ENCODE assay signal across 18 cellular contexts in genomic region chr2:143503280-143503679, GRCh38.
A peak's percentile ranks its signal among the peaks of the same experiment; 100 is the strongest.
DNase-seq lines count a peak whose midpoint lies in the region; ATAC-seq and TF ChIP-seq lines count a peak whose summit lies in the region.
"Had no signal": no experiment of that assay in that cellular context is flagged by ENCODE, and none has a peak within 500 bp of the region (broad histone marks: within the 10 kb centered on the region; RNA-seq: fewer than 3 reads in every experiment).

No MANE protein-coding gene starts in this region.

- no peak for DNase-seq in right cardiac atrium
- no peak for DNase-seq in cardiac septum (ENCODE audit: low spot score)
- peak; percentile 17 for DNase-seq in adipocyte (ENCODE audit: low read depth)
- DNase-seq in NCI-H2227 treated with DMSO at 0.1 percent for 48 hours (lab: John Stamatoyannopoulos, UW), result no peak
- no peak for DNase-seq in GM19240 (ENCODE audit: insufficient read length, low spot score)
- DNase-seq: Calu3; CD8-positive, alpha-beta T cell; DMS153; GOT3; KG1; NCI-H1105 treated with DMSO at 0.1 percent for 48 hours; NCI-H2029 treated with DMSO at 0.1 percent for 48 hours; NCI-H524 treated with DMSO at 0.1 percent for 48 hours; Peyer's patch had no signal

- H3K9ac ChIP-seq in adipocyte (ENCODE audit: low read length), result no peak overlapping the region
- H3K9ac ChIP-seq: BLaER1 treated with 17β-estradiol and CSF1 and Interleukin-3, amounts not matched to agents 10 nM and 100 nM had no signal

- no peak for TF ChIP-seq CTCF in neutrophil (IDR thresholded peaks at IDR 0.05)

- H3K27me3 ChIP-seq in right cardiac atrium (ENCODE audit: control insufficient read depth, insufficient read depth), result no peaks in the 10 kb centered on the region
- no peaks in the 10 kb centered on the region for H3K27me3 ChIP-seq in adipocyte (replicated peaks; ENCODE audit: control insufficient read depth, insufficient read depth, low read length)
- no peaks in the 10 kb centered on the region for H3K27me3 ChIP-seq in neutrophil
- H3K27me3 ChIP-seq: BLaER1 treated with 17β-estradiol and CSF1 and Interleukin-3, amounts not matched to agents 10 nM and 100 nM; Peyer's patch had no signal

- 74% methylated on average over 2 of the region's 2 CpGs for WGBS in right cardiac atrium

- intact Hi-C loops in right cardiac atrium (cut with DNase I) (no loop called here), cardiac septum (cut with DNase I) (no loop called here)

- H3K9me3 ChIP-seq in right cardiac atrium (ENCODE audit: control insufficient read depth, low read length) (no peaks in the 10 kb centered on the region), adipocyte (ENCODE audit: control insufficient read depth, low read length) (no peaks in the 10 kb centered on the region), neutrophil (no peaks in the 10 kb centered on the region)
- H3K9me3 ChIP-seq: BLaER1 treated with 17β-estradiol and CSF1 and Interleukin-3, amounts not matched to agents 10 nM and 100 nM; Peyer's patch had no signal

- H3K4me3 ChIP-seq in right cardiac atrium (ENCODE audit: low read length) (no peak overlapping the region), adipocyte (ENCODE audit: low read length) (no peak overlapping the region), neutrophil (ENCODE audit: low read depth in 1 of 2, low read length in 1 of 2) (no peak overlapping the region)
- H3K4me3 ChIP-seq: BLaER1 treated with 17β-estradiol and CSF1 and Interleukin-3, amounts not matched to agents 10 nM and 100 nM; Peyer's patch had no signal

- ATAC-seq in right cardiac atrium, result peak; percentile 74 to 78
- ATAC-seq in GM19035 (IDR thresholded peaks at IDR 0.05; ENCODE audit: unreplicated experiment), result no peak
- ATAC-seq: CD8-positive, alpha-beta T cell; HCT116 had no signal

- no peak overlapping the region for H3K27ac ChIP-seq in right cardiac atrium (ENCODE audit: low read length)
- H3K27ac ChIP-seq in neutrophil, result peak overlapping the region; percentile 64
- H3K27ac ChIP-seq: BLaER1 treated with 17β-estradiol and CSF1 and Interleukin-3, amounts not matched to agents 10 nM and 100 nM; Peyer's patch had no signal

- H3K4me1 ChIP-seq in right cardiac atrium (ENCODE audit: control insufficient read depth, insufficient read depth, low read length) (peaks cover 4% of the 10 kb centered on the region), adipocyte (ENCODE audit: control insufficient read depth, insufficient read depth, low read length) (peaks cover 28% of the 10 kb centered on the region), neutrophil (ENCODE audit: control insufficient read depth in 1 of 2, insufficient read depth in 1 of 2, low read depth in 1 of 2, low read length in 1 of 2) (peaks cover 26 to 57% of the 10 kb centered on the region in 2 experiments)
- H3K4me1 ChIP-seq: BLaER1 treated with 17β-estradiol and CSF1 and Interleukin-3, amounts not matched to agents 10 nM and 100 nM; Peyer's patch had no signal

- H3K36me3 ChIP-seq in adipocyte (ENCODE audit: control insufficient read depth, insufficient read depth, low read length, severe bottlenecking) (no peaks in the 10 kb centered on the region), neutrophil (peaks cover 12% of the 10 kb centered on the region)
- H3K36me3 ChIP-seq: Peyer's patch had no signal
